In the genomic region with DNA sequence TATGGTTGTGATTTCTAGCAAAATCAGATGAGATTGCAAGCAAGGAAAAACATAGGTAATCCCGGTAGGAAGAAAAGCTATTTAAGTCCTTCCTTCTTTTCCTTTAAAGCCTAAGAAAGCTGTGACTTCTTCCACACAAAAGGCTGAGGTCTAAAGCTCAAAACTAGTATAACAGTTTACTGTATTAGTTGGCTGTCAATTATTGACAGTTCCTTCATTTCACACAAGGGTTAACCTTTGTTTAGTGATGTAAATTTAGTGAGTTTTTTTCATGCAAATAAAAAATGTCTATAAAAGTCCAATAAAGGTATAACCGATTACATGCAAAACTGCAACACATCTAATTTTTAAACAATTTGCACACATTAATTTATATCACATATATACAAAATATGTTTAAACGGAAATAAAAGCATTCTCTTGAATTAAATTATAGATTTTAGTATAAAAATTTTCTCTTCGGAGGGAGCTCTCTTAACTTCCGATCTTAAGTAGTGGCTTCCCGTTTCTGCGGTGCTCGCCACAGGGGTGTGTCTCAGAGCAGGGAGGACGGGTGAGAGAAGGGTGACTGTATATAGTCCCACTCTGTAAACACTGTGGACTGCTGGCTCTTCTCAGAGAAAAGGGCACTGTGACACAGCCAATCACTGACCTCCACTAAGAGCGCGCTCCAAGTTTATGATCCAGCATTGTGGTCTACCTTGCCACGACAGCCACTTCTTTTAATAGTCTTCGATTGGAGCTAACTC, we compare ENCODE assay signal across 24 cellular contexts. TPM values are rescaled to one million over a fixed set of nuclear protein-coding genes. Genes with fewer than 3 reads are reported as not detected.
"Had no signal": no experiment of that assay in that cellular context is flagged by ENCODE, and none has a peak within 500 bp of the region (broad histone marks: within the 10 kb centered on the region; RNA-seq: fewer than 3 reads in every experiment).

No MANE protein-coding gene starts in this region.

- ATAC-seq: activated naive CD8-positive, alpha-beta T cell treated with anti-CD3 and anti-CD28 coated beads, Interleukin-2, amount 50 U/mL, for 24 hours; activated T-cell treated with anti-CD3 and anti-CD28 coated beads, Interleukin-2, amount 50 U/mL, for 72 hours; body of pancreas; heart left ventricle; left lobe of liver; naive thymus-derived CD4-positive, alpha-beta T cell; stimulated activated naive B cell treated with anti-CD40 and anti-IgM and Interleukin-4, amounts not matched to agents 10 μg/mL and 1 μg/mL and 100 μg/mL, for 72 hours had no signal

- H3K9me3 ChIP-seq: body of pancreas, heart left ventricle had no signal

- H3K27ac ChIP-seq: body of pancreas, heart left ventricle had no signal

- H3K4me1 ChIP-seq: body of pancreas, heart left ventricle had no signal

- DNase-seq: activated CD4-positive, alpha-beta memory T cell treated with anti-CD3 and anti-CD28 coated beads for 36 hours; activated CD4-positive, alpha-beta T cell treated with anti-CD3 and anti-CD28 coated beads for 48 hours; activated effector memory CD4-positive, alpha-beta T cell treated with anti-CD3 and anti-CD28 coated beads, Interleukin-2, amount 50 U/mL, for 16 hours; activated naive CD4-positive, alpha-beta T cell treated with anti-CD3 and anti-CD28 coated beads, Interleukin-2, amount 50 U/mL, for 16 hours; activated naive CD8-positive, alpha-beta T cell treated with anti-CD3 and anti-CD28 coated beads, Interleukin-2, amount 50 U/mL, for 24 hours; activated T-cell treated with anti-CD3 and anti-CD28 coated beads, Interleukin-2, amount 50 U/mL, for 72 hours; anterior cingulate cortex; body of pancreas; effector CD4-positive, alpha-beta T cell; heart left ventricle; kidney; naive thymus-derived CD4-positive, alpha-beta T cell; retina; stimulated activated CD4-positive, alpha-beta T cell treated with anti-CD3 and anti-CD28 coated beads, Interleukin-2, amount 100 ng/mL, for 48 hours; stimulated activated CD8-positive, alpha-beta memory T cell treated with anti-CD3 and anti-CD28 coated beads, Interleukin-4, amount 100 ng/mL, for 48 hours; stimulated activated naive B cell treated with anti-CD40 and anti-IgM and Interleukin-4, amounts not matched to agents 10 μg/mL and 1 μg/mL and 100 μg/mL, for 72 hours had no signal

- H3K27me3 ChIP-seq: body of pancreas, heart left ventricle had no signal

- H3K4me3 ChIP-seq: body of pancreas, heart left ventricle, lung had no signal

- H3K36me3 ChIP-seq: heart left ventricle had no signal

RNA-seq across cellular contexts. Expression of a gene that starts 33.4 kb away (rescaled TPM):
- total RNA-seq: activated CD4-positive, alpha-beta memory T cell treated with anti-CD3 and anti-CD28 coated beads for 36 hours; activated T-cell treated with anti-CD3 and anti-CD28 coated beads, Interleukin-2, amount 50 U/mL, for 72 hours; cardiac septum; chondrocyte; epithelial cell of proximal tubule; fibroblast of villous mesenchyme; heart left ventricle; kidney; mesenteric fat pad; naive thymus-derived CD4-positive, alpha-beta T cell; osteoblast had no signal
